33 cellular contexts compared by ENCODE assay signal in genomic region chr1:98304888-98305287, GRCh38.
"Had no signal": no experiment of that assay in that cellular context is flagged by ENCODE, and none has a peak within 500 bp of the region (broad histone marks: within the 10 kb centered on the region; RNA-seq: fewer than 3 reads in every experiment).

No MANE protein-coding gene starts in this region.

- H3K4me3 ChIP-seq: MG63, SK-N-MC had no signal

- H3K27me3 Mint-ChIP-seq: activated CD4-positive, alpha-beta memory T cell treated with anti-CD3 and anti-CD28 coated beads for 36 hours; activated CD4-positive, alpha-beta T cell treated with anti-CD3 and anti-CD28 coated beads, Interleukin-2, amount 10 ng/mL, durations not matched to agents 7 days and 5 days; activated naive CD4-positive, alpha-beta T cell treated with anti-CD3 and anti-CD28 coated beads, Interleukin-2, amount 50 U/mL, for 24 hours; activated naive CD8-positive, alpha-beta T cell treated with anti-CD3 and anti-CD28 coated beads, Interleukin-2, amount 50 U/mL, for 24 hours; brain; central memory CD8-positive, alpha-beta T cell; T-cell had no signal

- H3K36me3 ChIP-seq: MG63 had no signal

- FAIRE-seq: astrocyte had no signal

- H3K4me3 Mint-ChIP-seq: activated CD4-positive, alpha-beta memory T cell treated with anti-CD3 and anti-CD28 coated beads for 36 hours; activated CD4-positive, alpha-beta T cell treated with anti-CD3 and anti-CD28 coated beads, Interleukin-2, amount 10 ng/mL, durations not matched to agents 7 days and 5 days; activated naive CD4-positive, alpha-beta T cell treated with anti-CD3 and anti-CD28 coated beads, Interleukin-2, amount 50 U/mL, for 24 hours; activated naive CD8-positive, alpha-beta T cell treated with anti-CD3 and anti-CD28 coated beads, Interleukin-2, amount 50 U/mL, for 24 hours; activated T-cell treated with anti-CD3 and anti-CD28 coated beads, Interleukin-2, amount 50 U/mL, for 72 hours; brain; central memory CD8-positive, alpha-beta T cell; T-cell had no signal

- ATAC-seq: activated naive CD8-positive, alpha-beta T cell treated with anti-CD3 and anti-CD28 coated beads, Interleukin-2, amount 50 U/mL, for 24 hours; activated T-cell treated with anti-CD3 and anti-CD28 coated beads, Interleukin-2, amount 50 U/mL, for 72 hours; Panc1; Right ventricle myocardium inferior; T-cell had no signal

- H3K36me3 Mint-ChIP-seq: activated CD4-positive, alpha-beta memory T cell treated with anti-CD3 and anti-CD28 coated beads for 36 hours; activated naive CD4-positive, alpha-beta T cell treated with anti-CD3 and anti-CD28 coated beads, Interleukin-2, amount 50 U/mL, for 24 hours; brain; T-cell had no signal

- H3K9me3 Mint-ChIP-seq: activated CD4-positive, alpha-beta memory T cell treated with anti-CD3 and anti-CD28 coated beads for 36 hours; activated CD4-positive, alpha-beta T cell treated with anti-CD3 and anti-CD28 coated beads, Interleukin-2, amount 10 ng/mL, durations not matched to agents 7 days and 5 days; activated naive CD4-positive, alpha-beta T cell treated with anti-CD3 and anti-CD28 coated beads, Interleukin-2, amount 50 U/mL, for 24 hours; activated naive CD8-positive, alpha-beta T cell treated with anti-CD3 and anti-CD28 coated beads, Interleukin-2, amount 50 U/mL, for 24 hours; central memory CD8-positive, alpha-beta T cell had no signal

- H3K27ac ChIP-seq: SK-N-MC, VCaP had no signal

- H3K27ac Mint-ChIP-seq: activated CD4-positive, alpha-beta memory T cell treated with anti-CD3 and anti-CD28 coated beads for 36 hours; activated CD4-positive, alpha-beta T cell treated with anti-CD3 and anti-CD28 coated beads, Interleukin-2, amount 10 ng/mL, durations not matched to agents 7 days and 5 days; activated naive CD4-positive, alpha-beta T cell treated with anti-CD3 and anti-CD28 coated beads, Interleukin-2, amount 50 U/mL, for 24 hours; activated naive CD8-positive, alpha-beta T cell treated with anti-CD3 and anti-CD28 coated beads, Interleukin-2, amount 50 U/mL, for 24 hours; activated T-cell treated with anti-CD3 and anti-CD28 coated beads, Interleukin-2, amount 50 U/mL, for 72 hours; brain; T-cell had no signal

- H3K4me1 Mint-ChIP-seq: activated CD4-positive, alpha-beta T cell treated with anti-CD3 and anti-CD28 coated beads, Interleukin-2, amount 10 ng/mL, durations not matched to agents 7 days and 5 days; activated naive CD4-positive, alpha-beta T cell treated with anti-CD3 and anti-CD28 coated beads, Interleukin-2, amount 50 U/mL, for 24 hours; activated naive CD8-positive, alpha-beta T cell treated with anti-CD3 and anti-CD28 coated beads, Interleukin-2, amount 50 U/mL, for 24 hours; brain had no signal

- H3K27me3 ChIP-seq: MG63 had no signal

- DNase-seq: activated CD4-positive, alpha-beta memory T cell treated with anti-CD3 and anti-CD28 coated beads for 36 hours; activated CD4-positive, alpha-beta T cell treated with anti-CD3 and anti-CD28 coated beads, Interleukin-2, amount 10 ng/mL, durations not matched to agents 7 days and 5 days; activated CD4-positive, CD25-positive, alpha-beta regulatory T cell; activated CD8-positive, alpha-beta memory T cell treated with anti-CD3 and anti-CD28 coated beads for 24 hours; activated naive CD4-positive, alpha-beta T cell; activated naive CD8-positive, alpha-beta T cell treated with anti-CD3 and anti-CD28 coated beads, Interleukin-2, amount 50 U/mL, for 24 hours; activated T-cell treated with anti-CD3 and anti-CD28 coated beads for 4 hours; activated T-cell treated with anti-CD3 and anti-CD28 coated beads, Interleukin-2, amount 50 U/mL, for 72 hours; amygdala; MG63; MV-4-11; NCI-H1092 treated with DMSO at 0.1 percent for 48 hours; NCI-H1417 treated with DMSO at 0.1 percent for 48 hours; NCI-H1694; NCI-H2029; NCI-H2107; NCI-H345; NCI-H510A treated with DMSO at 0.1 percent for 48 hours; NCI-H69; NK-92 treated with Interleukin-12 subunit alpha and Interleukin-12 subunit beta, amount 100 ng/mL, for 24 hours; OCI-M1; RPMI8226; T-cell; T-helper 2 cell; T1000 had no signal

- H3K9me3 ChIP-seq: MG63 had no signal
